In genomic region chr1:201361652-201362504, GRCh38 we compare ENCODE assay signal across 9 cellular contexts. TPM values are rescaled to one million over a fixed set of nuclear protein-coding genes. Genes with fewer than 3 reads are reported as not detected.
DNase-seq lines count a peak whose midpoint lies in the region; ATAC-seq and TF ChIP-seq lines count a peak whose summit lies in the region.
"Had no signal": no experiment of that assay in that cellular context is flagged by ENCODE, and none has a peak within 500 bp of the region (broad histone marks: within the 10 kb centered on the region; RNA-seq: fewer than 3 reads in every experiment).

No MANE protein-coding gene starts in this region.

- H3K4me3 ChIP-seq in PC-3 (ENCODE audit: low read length) (no peak overlapping the region), coronary artery (no peak overlapping the region), right lobe of liver (no peak overlapping the region), aorta (ENCODE audit: low read length in 2 of 2) (no peak overlapping the region)

- in situ Hi-C loops in Caki2 (cut with HindIII; ENCODE audit: low pct_unique_long_range_greater_than_20kb, low sequenced_read_pairs) = no loop called here

- TF ChIP-seq POLR2A in right lobe of liver (IDR thresholded peaks at IDR 0.05) = no peak

- CTCF ChIA-PET in PC-3 (lab: Charles Lee) = interaction anchor here (0.5 to 2.4 kb wide), 14 partner anchors 12 to 132 kb away, joined by 3 to 13 read pairs (median 3); no protein-coding TSS in a partner anchor

- H3K27ac ChIP-seq in PC-3 (ENCODE audit: low read length) (no peak overlapping the region), coronary artery (no peak overlapping the region), right lobe of liver (no peak overlapping the region), aorta (ENCODE audit: low read depth in 1 of 2, low read length in 2 of 2) (no peak overlapping the region)

- intact Hi-C loops in PC-3 (cut with micrococcal nuclease) (loop anchor here (1.0 to 5.0 kb wide), 3 partner anchors 96 to 275 kb away; no protein-coding TSS in a partner anchor), right lobe of liver (cut with DNase I) (loop anchor here in 1 of 2 donors (5.0 kb wide), 1 partner anchor 110 kb away; no protein-coding TSS in a partner anchor), aorta (cut with DNase I) (loop anchor here (1.0 to 5.0 kb wide), 3 partner anchors 95 to 110 kb away; no protein-coding TSS in a partner anchor)

- H3F3A ChIP-seq in PC-3 (ENCODE audit: low read length, unreplicated experiment) = no peaks in the 10 kb centered on the region

- no peaks in the 10 kb centered on the region for H3K79me2 ChIP-seq in PC-3 (ENCODE audit: low read length)

- no peaks in the 10 kb centered on the region for H3K9me2 ChIP-seq in PC-3 (replicated peaks; ENCODE audit: low read length)

- no peak overlapping the region for H2AFZ ChIP-seq in PC-3 (ENCODE audit: low read length)

- ATAC-seq in PC-3 (peak; percentile 83), right lobe of liver (peak; percentile 65 to 76 (median 75)), aorta (ENCODE audit: low FRiP score) (no peak), HG03175 (IDR thresholded peaks at IDR 0.05; ENCODE audit: unreplicated experiment) (no peak)
- ATAC-seq: naive thymus-derived CD8-positive, alpha-beta T cell had no signal

- H3K27me3 ChIP-seq in PC-3 (ENCODE audit: low read length) (peaks cover 8% of the 10 kb centered on the region), right lobe of liver (no peaks in the 10 kb centered on the region), aorta (ENCODE audit: control insufficient read depth in 1 of 2, insufficient read depth in 2 of 2, low read length in 1 of 2) (no peaks in the 10 kb centered on the region)

- WGBS in right lobe of liver (ENCODE audit: insufficient coverage, low coverage, low lambda C conversion rate, missing lambda C conversion rate) = 23% methylated on average over 7 of the region's 10 CpGs
- WGBS in aorta, 2 donors = 56 to 64% methylated on average over 10 of the region's 10 CpGs

- TF ChIP-seq CTCF in PC-3 (conservative IDR thresholded peaks at IDR 0.05; ENCODE audit: low read depth, low read length) (peak; percentile 100), coronary artery (IDR thresholded peaks at IDR 0.05) (peak; percentile 57), right lobe of liver (IDR thresholded peaks at IDR 0.05) (peak; percentile 68 to 84 (median 79))

- BruUV-seq in PC-3 (replicated peaks; lab: Mats Ljungman, UMichigan) = no TSS peak

- H3K9ac ChIP-seq in PC-3 (ENCODE audit: low read length) = no peak overlapping the region

- no peak overlapping the region for H3K4me2 ChIP-seq in PC-3 (ENCODE audit: low read length)

- H3K9me3 ChIP-seq in PC-3 (ENCODE audit: low read length) (no peaks in the 10 kb centered on the region), right lobe of liver (no peaks in the 10 kb centered on the region), aorta (ENCODE audit: control insufficient read depth, low read length) (no peaks in the 10 kb centered on the region)

- no peaks in the 10 kb centered on the region for H4K20me1 ChIP-seq in PC-3 (ENCODE audit: low read length)

- H3K4me1 ChIP-seq in PC-3 (ENCODE audit: insufficient read depth, low read length) = no peaks in the 10 kb centered on the region
- H3K4me1 ChIP-seq in right lobe of liver = no peaks in the 10 kb centered on the region
- H3K4me1 ChIP-seq in aorta (ENCODE audit: control insufficient read depth in 1 of 2, insufficient read depth in 2 of 2, low read length in 2 of 2) = no peaks in the 10 kb centered on the region

- H3K36me3 ChIP-seq in PC-3 (ENCODE audit: low read depth, low read length) = no peaks in the 10 kb centered on the region
- H3K36me3 ChIP-seq in right lobe of liver = no peaks in the 10 kb centered on the region
- H3K36me3 ChIP-seq in aorta (ENCODE audit: control insufficient read depth in 1 of 2, insufficient read depth in 2 of 2, low read length in 1 of 2) = no peaks in the 10 kb centered on the region

- POLR2A ChIA-PET in PC-3 (lab: Charles Lee; ENCODE audit: unreplicated experiment) = interaction anchor here (0.6 kb wide), 1 partner anchor 13 kb away, joined by 3 read pairs; no protein-coding TSS in a partner anchor

- DNase-seq in Caki2 (ENCODE audit: low read depth) (peak; percentile 22), H4 (ENCODE audit: low spot score) (peak; percentile 45), PC-3 (peak; percentile 93), coronary artery (ENCODE audit: low spot score) (no peak), right lobe of liver (peak in 2 of 3 donors; percentile 38 to 58), aorta (peak; percentile 42 to 76)
- DNase-seq in activated CD4-positive, CD25-positive, alpha-beta regulatory T cell treated with anti-CD3 and anti-CD28 coated beads, Interleukin-2, amount 50 U/mL, for 72 hours = no peak

RNA-seq across cellular contexts. Expression of gene TNNT2, which starts 15.6 kb away (rescaled TPM):
- not detected in 2 replicates for total RNA-seq in Caki2 (2014; rRNA removed; shearing (Covaris generic); ENCODE audit: low replicate concordance)
- not detected in 2 replicates for total RNA-seq in H4 (2014; rRNA removed; shearing (Covaris generic))
- total RNA-seq in PC-3 (2014; rRNA removed) = 1.1 and 2.9 TPM in 2 replicates
- total RNA-seq in right lobe of liver = 1 to 10 TPM in 1 of 6 experiments, under 1 TPM in 2, not detected in 3; 0.18 to 1.1 (median 0.24) TPM
- under 1 TPM; 0.21 to 0.36 TPM for total RNA-seq in aorta
- 10 to 100 TPM in 1 of 2 donors, 1 to 10 TPM in 1; 1.0 to 24.0 TPM for polyA plus RNA-seq in aorta
- total RNA-seq: naive thymus-derived CD8-positive, alpha-beta T cell had no signal
- polyA plus RNA-seq: naive thymus-derived CD8-positive, alpha-beta T cell had no signal

RNA-seq across cellular contexts. Expression of gene LAD1, which starts 37.2 kb away (rescaled TPM):
- total RNA-seq in Caki2 (2014; rRNA removed; shearing (Covaris generic); ENCODE audit: low replicate concordance) = 3.6 TPM in 1 of 2 replicates, not detected in the other
- not detected in 2 replicates for total RNA-seq in H4 (2014; rRNA removed; shearing (Covaris generic))
- total RNA-seq in PC-3 (2014; rRNA removed) (310 and 381 TPM in 2 replicates), right lobe of liver (10 to 100 TPM; 12.2 to 26.7 (median 19.4) TPM), aorta (under 1 TPM in 1 of 2 donors, not detected in 1; 0.71 TPM)
- 10 to 100 TPM in 1 of 2 donors, under 1 TPM in 1; 0.82 to 33.8 TPM for polyA plus RNA-seq in aorta
- total RNA-seq: naive thymus-derived CD8-positive, alpha-beta T cell had no signal
- polyA plus RNA-seq: naive thymus-derived CD8-positive, alpha-beta T cell had no signal

RNA-seq across cellular contexts. Expression of gene TNNI1, which starts 59.7 kb away (rescaled TPM):
- total RNA-seq in Caki2 (2014; rRNA removed; shearing (Covaris generic); ENCODE audit: low replicate concordance) = not detected in 2 replicates
- total RNA-seq in H4 (2014; rRNA removed; shearing (Covaris generic)) = not detected in 2 replicates
- total RNA-seq in PC-3 (2014; rRNA removed) (not detected in 2 replicates), right lobe of liver (1 to 10 TPM in 1 of 6 experiments, under 1 TPM in 2, not detected in 3; 0.26 to 2.0 (median 0.37) TPM), aorta (not detected)
- under 1 TPM; 0.38 to 0.61 TPM for polyA plus RNA-seq in aorta
- total RNA-seq: naive thymus-derived CD8-positive, alpha-beta T cell had no signal
- polyA plus RNA-seq: naive thymus-derived CD8-positive, alpha-beta T cell had no signal

Comparison
In these comparisons a context has a peak if more than half of its experiments do, and no peak if none do; other contexts are left out.
1. DNase-seq: peak in Caki2 (single experiment), H4 (single experiment), PC-3 (single experiment), right lobe of liver (2 of 3) and aorta (2 of 2); none in coronary artery (single experiment) and activated CD4-positive, CD25-positive, alpha-beta regulatory T cell treated with anti-CD3 and anti-CD28 coated beads, Interleukin-2, amount 50 U/mL, for 72 hours (single experiment).
2. ATAC-seq: peak in PC-3 (single experiment) and right lobe of liver (4 of 4); none in aorta (single experiment) and HG03175 (single experiment).
3. RNA of gene LAD1, which starts 37.2 kb away (total RNA-seq): 310 to 381 TPM in PC-3; 12.2 to 26.7 TPM in right lobe of liver, 0.71 TPM in aorta, 3.6 TPM in Caki2 and not detected in H4; every median in the first group is over 10 times any median in the second.
4. Peak in every context shown above with its lines, with median percentiles within 50 percentile points of each other: CTCF ChIP-seq.